In the genomic region with DNA sequence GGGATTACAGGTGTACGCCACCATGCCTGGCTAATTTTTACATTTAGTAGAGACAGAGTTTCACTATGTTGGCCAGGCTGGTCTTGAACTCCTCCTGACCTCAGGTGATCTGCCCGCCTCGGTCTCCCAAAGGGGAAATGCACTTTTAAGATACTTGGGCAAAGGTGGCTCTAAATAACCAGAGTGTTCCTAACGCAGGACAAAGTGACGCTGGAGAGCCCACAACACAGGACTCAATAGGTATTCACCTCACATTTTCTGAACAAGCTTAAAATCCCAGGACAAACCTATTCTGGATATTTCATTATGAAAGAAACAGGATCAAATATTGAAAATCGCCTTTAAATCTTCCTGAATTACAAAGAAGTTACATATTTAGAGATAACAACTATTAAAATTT, we compare ENCODE assay signal across 33 cellular contexts.
"Had no signal": no experiment of that assay in that cellular context is flagged by ENCODE, and none has a peak within 500 bp of the region (broad histone marks: within the 10 kb centered on the region; RNA-seq: fewer than 3 reads in every experiment).

No MANE protein-coding gene starts in this region.

- DNase-seq: Karpas-422, Kasumi-1, MG63, MM.1S, MV-4-11, NCI-H1048, NCI-H1092, NCI-H1092 treated with DMSO at 0.1 percent for 48 hours, NCI-H1105, NCI-H1105 treated with DMSO at 0.1 percent for 48 hours, NCI-H1417, NCI-H1417 treated with DMSO at 0.1 percent for 48 hours, NCI-H1436, NCI-H1436 treated with DMSO at 0.1 percent for 48 hours, NCI-H146, NCI-H1694, NCI-H1694 treated with DMSO at 0.1 percent for 48 hours, NCI-H187, NCI-H187 treated with DMSO at 0.1 percent for 48 hours, NCI-H1930, NCI-H2029, NCI-H2029 treated with DMSO at 0.1 percent for 48 hours, NCI-H2081, NCI-H2081 treated with DMSO at 0.1 percent for 48 hours, NCI-H2107, NCI-H2171, NCI-H2171 treated with DMSO at 0.1 percent for 48 hours, NCI-H2227 treated with DMSO at 0.1 percent for 48 hours, NCI-H226, NCI-H345, NCI-H446, NCI-H446 treated with DMSO at 0.1 percent for 48 hours, NCI-H510A had no signal
